Comparison of ENCODE assay signal across 15 cellular contexts in genomic region chr5:146751054-146751453, GRCh38.
DNase-seq lines count a peak whose midpoint lies in the region; ATAC-seq and TF ChIP-seq lines count a peak whose summit lies in the region.
"Had no signal": no experiment of that assay in that cellular context is flagged by ENCODE, and none has a peak within 500 bp of the region (broad histone marks: within the 10 kb centered on the region; RNA-seq: fewer than 3 reads in every experiment).

No MANE protein-coding gene starts in this region.

- H3K9me3 Mint-ChIP-seq in activated CD8-positive, alpha-beta memory T cell treated with anti-CD3 and anti-CD28 coated beads, Interleukin-2, amount 10 ng/mL, durations not matched to agents 7 days and 5 days (ENCODE audit: low read depth), result peaks cover 7% of the 10 kb centered on the region
- no peaks in the 10 kb centered on the region for H3K9me3 Mint-ChIP-seq in central memory CD8-positive, alpha-beta T cell
- H3K9me3 Mint-ChIP-seq: stimulated activated memory B cell treated with anti-CD40 and anti-IgM and Interleukin-4, amounts not matched to agents 10 μg/mL and 1 μg/mL and 100 μg/mL, for 72 hours had no signal

- H3K4me1 Mint-ChIP-seq in activated CD8-positive, alpha-beta memory T cell treated with anti-CD3 and anti-CD28 coated beads, Interleukin-2, amount 10 ng/mL, durations not matched to agents 7 days and 5 days, result peaks cover 41% of the 10 kb centered on the region
- peaks cover 57% of the 10 kb centered on the region for H3K4me1 Mint-ChIP-seq in central memory CD8-positive, alpha-beta T cell
- H3K4me1 Mint-ChIP-seq: stimulated activated memory B cell treated with anti-CD40 and anti-IgM and Interleukin-4, amounts not matched to agents 10 μg/mL and 1 μg/mL and 100 μg/mL, for 72 hours had no signal

- no peak for TF ChIP-seq CTCF in retinal pigment epithelial cell (conservative IDR thresholded peaks at IDR 0.05; ENCODE audit: low read depth, low read length)

- no peak for ATAC-seq in activated CD8-positive, alpha-beta memory T cell treated with anti-CD3 and anti-CD28 coated beads, Interleukin-2, amount 10 ng/mL, durations not matched to agents 7 days and 5 days
- no peak for ATAC-seq in central memory CD8-positive, alpha-beta T cell (replicated peaks; ENCODE audit: extremely low read depth, poor library complexity, severe bottlenecking)
- no peak for ATAC-seq in Right ventricle myocardium inferior
- no peak for ATAC-seq in HG02884 (IDR thresholded peaks at IDR 0.05; ENCODE audit: unreplicated experiment)
- ATAC-seq: stimulated activated memory B cell treated with anti-CD40 and anti-IgM and Interleukin-4, amounts not matched to agents 10 μg/mL and 1 μg/mL and 100 μg/mL, for 72 hours had no signal

- no peak overlapping the region for H3K4me3 Mint-ChIP-seq in activated CD8-positive, alpha-beta memory T cell treated with anti-CD3 and anti-CD28 coated beads, Interleukin-2, amount 10 ng/mL, durations not matched to agents 7 days and 5 days
- peak overlapping the region; percentile 25 for H3K4me3 Mint-ChIP-seq in central memory CD8-positive, alpha-beta T cell
- H3K4me3 Mint-ChIP-seq: stimulated activated memory B cell treated with anti-CD40 and anti-IgM and Interleukin-4, amounts not matched to agents 10 μg/mL and 1 μg/mL and 100 μg/mL, for 72 hours had no signal

- peak overlapping the region; percentile 95 for H3K27ac Mint-ChIP-seq in activated CD8-positive, alpha-beta memory T cell treated with anti-CD3 and anti-CD28 coated beads, Interleukin-2, amount 10 ng/mL, durations not matched to agents 7 days and 5 days
- H3K27ac Mint-ChIP-seq in central memory CD8-positive, alpha-beta T cell (ENCODE audit: low read depth), result peak overlapping the region; percentile 80
- H3K27ac Mint-ChIP-seq: progenitor cell of endocrine pancreas; stimulated activated memory B cell treated with anti-CD40 and anti-IgM and Interleukin-4, amounts not matched to agents 10 μg/mL and 1 μg/mL and 100 μg/mL, for 72 hours had no signal

- DNase-seq in activated CD8-positive, alpha-beta memory T cell treated with anti-CD3 and anti-CD28 coated beads, Interleukin-2, amount 10 ng/mL, durations not matched to agents 7 days and 5 days, result no peak
- no peak for DNase-seq in activated CD8-positive, alpha-beta memory T cell treated with anti-CD3 and anti-CD28 coated beads, Interleukin-2, amount 50 U/mL, for 48 hours
- DNase-seq in NCI-H524 treated with DMSO at 0.1 percent for 48 hours (lab: John Stamatoyannopoulos, UW) (peak; percentile 17), retinal pigment epithelial cell (ENCODE audit: low read depth) (peak; percentile 68), Right ventricle myocardium inferior (ENCODE audit: missing footprints) (no peak)
- no peak for DNase-seq in central memory CD8-positive, alpha-beta T cell (ENCODE audit: low spot score in 2 of 2)
- no peak for DNase-seq in activated effector memory CD4-positive, alpha-beta T cell treated with Interleukin-2 at 50 U/mL for 16 hours
- DNase-seq: adrenal gland, EL, mesenchymal stem cell, uterus had no signal

- H3K27me3 Mint-ChIP-seq in activated CD8-positive, alpha-beta memory T cell treated with anti-CD3 and anti-CD28 coated beads, Interleukin-2, amount 10 ng/mL, durations not matched to agents 7 days and 5 days, result no peaks in the 10 kb centered on the region
- no peaks in the 10 kb centered on the region for H3K27me3 Mint-ChIP-seq in central memory CD8-positive, alpha-beta T cell
- H3K27me3 Mint-ChIP-seq: stimulated activated memory B cell treated with anti-CD40 and anti-IgM and Interleukin-4, amounts not matched to agents 10 μg/mL and 1 μg/mL and 100 μg/mL, for 72 hours had no signal

- peaks cover 27% of the 10 kb centered on the region for H3K36me3 Mint-ChIP-seq in activated CD8-positive, alpha-beta memory T cell treated with anti-CD3 and anti-CD28 coated beads, Interleukin-2, amount 10 ng/mL, durations not matched to agents 7 days and 5 days
- H3K36me3 Mint-ChIP-seq in central memory CD8-positive, alpha-beta T cell (ENCODE audit: insufficient read depth), result peaks cover 4% of the 10 kb centered on the region
- H3K36me3 Mint-ChIP-seq: stimulated activated memory B cell treated with anti-CD40 and anti-IgM and Interleukin-4, amounts not matched to agents 10 μg/mL and 1 μg/mL and 100 μg/mL, for 72 hours had no signal

- CTCF ChIA-PET in activated CD8-positive, alpha-beta memory T cell treated with anti-CD3 and anti-CD28 coated beads, Interleukin-2, amount 10 ng/mL, durations not matched to agents 7 days and 5 days (lab: Charles Lee), result no interaction called here

- intact Hi-C loops in Right ventricle myocardium inferior (cut with DNase I), result no loop called here

- H3K4me3 ChIP-seq in retinal pigment epithelial cell (ENCODE audit: low read length), result no peak overlapping the region
- H3K4me3 ChIP-seq: adrenal gland, coronary artery, uterus had no signal

Comparison
In these comparisons a context has a peak if more than half of its experiments do, and no peak if none do; other contexts are left out.
1. DNase-seq: peak in NCI-H524 treated with DMSO at 0.1 percent for 48 hours (single experiment) and retinal pigment epithelial cell (single experiment); none in activated CD8-positive, alpha-beta memory T cell treated with anti-CD3 and anti-CD28 coated beads, Interleukin-2, amount 10 ng/mL, durations not matched to agents 7 days and 5 days (single experiment), activated CD8-positive, alpha-beta memory T cell treated with anti-CD3 and anti-CD28 coated beads, Interleukin-2, amount 50 U/mL, for 48 hours (single experiment), central memory CD8-positive, alpha-beta T cell (0 of 2), Right ventricle myocardium inferior (single experiment) and activated effector memory CD4-positive, alpha-beta T cell treated with Interleukin-2 at 50 U/mL for 16 hours (single experiment).